In genomic region chr1:145846191-145846590, GRCh38 we compare ENCODE assay signal across 8 cellular contexts. TPM values are rescaled to one million over a fixed set of nuclear protein-coding genes. Genes with fewer than 3 reads are reported as not detected.
DNase-seq lines count a peak whose midpoint lies in the region; ATAC-seq, FAIRE-seq and TF ChIP-seq lines count a peak whose summit lies in the region.

No MANE protein-coding gene starts in this region.

- H3K4me1 ChIP-seq in NT2/D1 (ENCODE audit: insufficient read depth, insufficient read length) (no peaks in the 10 kb centered on the region), iPS DF 6.9 (ENCODE audit: control insufficient read depth, insufficient read depth, low read length) (peaks cover 1% of the 10 kb centered on the region; the same call in 1 of the 2 replicates), skeletal muscle satellite cell (ENCODE audit: control insufficient read depth, insufficient read depth, low read length) (peaks cover 27% of the 10 kb centered on the region)

- H3K27me3 ChIP-seq in NT2/D1 (ENCODE audit: insufficient read depth, insufficient read length) (no peaks in the 10 kb centered on the region), iPS DF 6.9 (ENCODE audit: control insufficient read depth, insufficient read depth, low read length) (no peaks in the 10 kb centered on the region), skeletal muscle satellite cell (ENCODE audit: control insufficient read depth, insufficient read depth, low read length) (no peaks in the 10 kb centered on the region)

- H3K9ac ChIP-seq in NT2/D1 (ENCODE audit: insufficient read length, low read depth) (peak overlapping the region; percentile 84), skeletal muscle satellite cell (ENCODE audit: low read depth, low read length) (peak overlapping the region; percentile 83)

- no peaks in the 10 kb centered on the region for H3K9me3 ChIP-seq in NT2/D1 (ENCODE audit: insufficient read depth, low read length)
- H3K9me3 ChIP-seq in iPS DF 6.9 (ENCODE audit: control insufficient read depth, insufficient read depth, low read length): no peaks in the 10 kb centered on the region
- no peaks in the 10 kb centered on the region for H3K9me3 ChIP-seq in skeletal muscle satellite cell (replicated peaks; ENCODE audit: low read length)

- peak overlapping the region; percentile 95 for H3K4me2 ChIP-seq in skeletal muscle satellite cell (ENCODE audit: low read length)

- TF ChIP-seq POLR2A in H54 (IDR thresholded peaks at IDR 0.05; ENCODE audit: low read depth, low read length): no peak

- no CpG with 5 or more reads among the region's 3 CpGs for WGBS in iPS DF 6.9 (ENCODE audit: insufficient coverage, insufficient read length)

- DNase-seq in AML-193 (lab: John Stamatoyannopoulos, UW) (peak; percentile 25 to 27), NT2/D1 (ENCODE audit: low read depth, low spot score) (peak; percentile 32), astrocyte of the hippocampus (ENCODE audit: low read depth, low spot score) (peak; percentile 56), iPS DF 6.9 (ENCODE audit: low read depth, low spot score) (peak; percentile 22), H54 (ENCODE audit: insufficient read length, low spot score) (no peak)

- ATAC-seq in HG02623 (IDR thresholded peaks at IDR 0.05; ENCODE audit: unreplicated experiment): no peak

- H3K36me3 ChIP-seq in NT2/D1 (ENCODE audit: insufficient read depth, insufficient read length, low read length): peaks cover 68% of the 10 kb centered on the region
- H3K36me3 ChIP-seq in iPS DF 6.9 (ENCODE audit: control insufficient read depth, insufficient read depth, low read length): peaks cover 15% of the 10 kb centered on the region
- peaks cover 62% of the 10 kb centered on the region for H3K36me3 ChIP-seq in skeletal muscle satellite cell (ENCODE audit: insufficient read depth, low read length)

- H3K27ac ChIP-seq in iPS DF 6.9 (ENCODE audit: low read length): no peak overlapping the region

- FAIRE-seq in H54 (lab: Jason Lieb, UNC): no peak

- TF ChIP-seq CTCF in GM12875 (IDR thresholded peaks at IDR 0.05; ENCODE audit: borderline replicate concordance, insufficient read depth, low read depth, low read length): peak; percentile 78

- H3K4me3 ChIP-seq in GM12875 (ENCODE audit: low read depth, low read length) (peak overlapping the region; percentile 70), NT2/D1 (ENCODE audit: insufficient read length, low read depth) (peak overlapping the region; percentile 58), iPS DF 6.9 (ENCODE audit: low read length) (peak overlapping the region; percentile 66; the same call in 1 of the 2 replicates), skeletal muscle satellite cell (ENCODE audit: low read length) (peak overlapping the region; percentile 75)

RNA-seq across cellular contexts. Expression of gene NUDT17, which starts 0.8 kb away (rescaled TPM):
- 1.1 and 2.3 TPM in 2 replicates for total RNA-seq in skeletal muscle satellite cell (2012; rRNA removed)

RNA-seq across cellular contexts. Expression of gene PIAS3, which starts 12.7 kb away (rescaled TPM):
- 16.5 and 25.3 TPM in 2 replicates for total RNA-seq in skeletal muscle satellite cell (2012; rRNA removed)

RNA-seq across cellular contexts. Expression of gene POLR3C, which starts 22.2 kb away (rescaled TPM):
- total RNA-seq in skeletal muscle satellite cell (2012; rRNA removed): 44.9 and 47.0 TPM in 2 replicates

RNA-seq across cellular contexts. Expression of gene RNF115, which starts 22.3 kb away (rescaled TPM):
- 11.1 and 12.7 TPM in 2 replicates for total RNA-seq in skeletal muscle satellite cell (2012; rRNA removed)

RNA-seq across cellular contexts. Expression of gene ANKRD35, which starts 39.5 kb away (rescaled TPM):
- total RNA-seq in skeletal muscle satellite cell (2012; rRNA removed): 3.0 and 3.1 TPM in 2 replicates
